ENCODE assay signal across 22 cellular contexts in genomic region chr17:43434902-43435319, GRCh38. TPM values are rescaled to one million over a fixed set of nuclear protein-coding genes. Genes with fewer than 3 reads are reported as not detected.
DNase-seq lines count a peak whose midpoint lies in the region; ATAC-seq and TF ChIP-seq lines count a peak whose summit lies in the region.
"Had no signal": no experiment of that assay in that cellular context is flagged by ENCODE, and none has a peak within 500 bp of the region (broad histone marks: within the 10 kb centered on the region; RNA-seq: fewer than 3 reads in every experiment).

No MANE protein-coding gene starts in this region.

- no peak overlapping the region for H2AK9ac ChIP-seq in IMR-90 (replicated peaks; ENCODE audit: low read depth, low read length, poor library complexity)

- H3K4me3 ChIP-seq in IMR-90 (ENCODE audit: insufficient read depth, low read depth, low read length) (no peak overlapping the region), RWPE2 (ENCODE audit: severe bottlenecking) (no peak overlapping the region), epithelial cell of proximal tubule (ENCODE audit: low read depth, low read length) (no peak overlapping the region), parathyroid adenoma (ENCODE audit: low read depth, low read length) (no peak overlapping the region)
- H3K4me3 ChIP-seq in effector memory CD4-positive, alpha-beta T cell (ENCODE audit: insufficient read depth, low read depth, low read length, poor library complexity, severe bottlenecking): no peak overlapping the region
- H3K4me3 ChIP-seq: esophagus muscularis mucosa, gastrocnemius medialis, spleen, upper lobe of right lung had no signal

- no peak overlapping the region for H2BK20ac ChIP-seq in IMR-90 (ENCODE audit: low read depth, low read length)

- TF ChIP-seq CTCF in IMR-90 (conservative IDR thresholded peaks at IDR 0.05; ENCODE audit: low read depth, low read length): no peak
- TF ChIP-seq CTCF in RWPE2 (IDR thresholded peaks at IDR 0.05; ENCODE audit: poor library complexity, severe bottlenecking): no peak
- no peak for TF ChIP-seq CTCF in epithelial cell of proximal tubule (conservative IDR thresholded peaks at IDR 0.05; ENCODE audit: low read depth, low read length)
- no peak for TF ChIP-seq CTCF in parathyroid adenoma (IDR thresholded peaks at IDR 0.05)

- TF ChIP-seq RAD21 in IMR-90 (IDR thresholded peaks at IDR 0.05; ENCODE audit: low read length): no peak

- no peak overlapping the region for H3K4ac ChIP-seq in IMR-90 (ENCODE audit: low read depth, low read length)

- no peak overlapping the region for H3K18ac ChIP-seq in IMR-90 (ENCODE audit: low read depth, low read length)

- CTCF ChIA-PET in IMR-90 (lab: Yijun Ruan, JAX): no interaction called here

- H2BK15ac ChIP-seq in IMR-90 (ENCODE audit: low read depth, low read length): no peak overlapping the region

- no peak for ATAC-seq in IMR-90 (ENCODE audit: low read depth)
- ATAC-seq in RWPE2 (ENCODE audit: low read depth): peak; percentile 70
- ATAC-seq in HG02852 (IDR thresholded peaks at IDR 0.05; ENCODE audit: unreplicated experiment): no peak
- ATAC-seq in HG03025 (IDR thresholded peaks at IDR 0.05; ENCODE audit: low FRiP score, unreplicated experiment): no peak
- no peak for ATAC-seq in GM19324 (IDR thresholded peaks at IDR 0.05; ENCODE audit: low FRiP score, unreplicated experiment)
- ATAC-seq: gastrocnemius medialis; left cardiac atrium; stimulated activated naive CD8-positive, alpha-beta T cell treated with anti-CD3 and anti-CD28 coated beads, Interleukin-15, amount 100 ng/mL, for 72 hours; upper lobe of right lung had no signal

- H3K9me3 ChIP-seq in IMR-90 (ENCODE audit: control insufficient read depth, insufficient read depth, low read length) (no peaks in the 10 kb centered on the region), RWPE2 (ENCODE audit: severe bottlenecking) (no peaks in the 10 kb centered on the region), parathyroid adenoma (ENCODE audit: control insufficient read depth, low read length) (no peaks in the 10 kb centered on the region)
- H3K9me3 ChIP-seq in effector memory CD4-positive, alpha-beta T cell (ENCODE audit: control insufficient read depth, low read length): no peaks in the 10 kb centered on the region
- H3K9me3 ChIP-seq: esophagus muscularis mucosa, gastrocnemius medialis, spleen, upper lobe of right lung had no signal

- H3K36me3 ChIP-seq in IMR-90 (ENCODE audit: control insufficient read depth, insufficient read depth, low read length) (no peaks in the 10 kb centered on the region), RWPE2 (ENCODE audit: low read depth) (no peaks in the 10 kb centered on the region), parathyroid adenoma (ENCODE audit: control insufficient read depth, insufficient read depth, low read length) (no peaks in the 10 kb centered on the region)
- H3K36me3 ChIP-seq in effector memory CD4-positive, alpha-beta T cell (ENCODE audit: control insufficient read depth, insufficient read depth, low read length): no peaks in the 10 kb centered on the region
- H3K36me3 ChIP-seq: esophagus muscularis mucosa, gastrocnemius medialis, spleen, upper lobe of right lung had no signal

- no TSS peak for BruUV-seq in IMR-90 (replicated peaks; lab: Mats Ljungman, UMichigan)

- H3K27me3 ChIP-seq in IMR-90 (ENCODE audit: control insufficient read depth, insufficient read depth, low read length) (no peaks in the 10 kb centered on the region), RWPE2 (ENCODE audit: insufficient read depth, poor library complexity, severe bottlenecking) (no peaks in the 10 kb centered on the region), parathyroid adenoma (ENCODE audit: control insufficient read depth, insufficient read depth, low read length) (no peaks in the 10 kb centered on the region)
- H3K27me3 ChIP-seq in effector memory CD4-positive, alpha-beta T cell (replicated peaks; ENCODE audit: control insufficient read depth, insufficient read depth, low read length, poor library complexity, severe bottlenecking): no peaks in the 10 kb centered on the region
- H3K27me3 ChIP-seq: esophagus muscularis mucosa, upper lobe of right lung had no signal

- H2BK120ac ChIP-seq in IMR-90 (ENCODE audit: low read depth, low read length): no peak overlapping the region

- H3K4me2 ChIP-seq in IMR-90 (ENCODE audit: low read depth, low read length) (no peak overlapping the region), parathyroid adenoma (ENCODE audit: low read length) (no peak overlapping the region)

- H3K56ac ChIP-seq in IMR-90 (ENCODE audit: extremely low read depth, insufficient read depth, low read length): no peak overlapping the region

- intact Hi-C loops in IMR-90 (cut with micrococcal nuclease): no loop called here

- H3K23ac ChIP-seq in IMR-90 (ENCODE audit: low read depth, low read length): no peak overlapping the region

- WGBS in IMR-90 (ENCODE audit: extremely low coverage in 2 of 2, insufficient read length in 1 of 2), 2 experiments: 63% methylated on average over 1 of the region's 4 CpGs; no CpG with 5 or more reads in 1 of the 2 experiments

- H3K27ac ChIP-seq in IMR-90 (ENCODE audit: insufficient read depth, low read length) (no peak overlapping the region), RWPE2 (ENCODE audit: poor library complexity, severe bottlenecking) (peak overlapping the region; percentile 26), parathyroid adenoma (no peak overlapping the region)
- H3K27ac ChIP-seq in effector memory CD4-positive, alpha-beta T cell (ENCODE audit: insufficient read depth, low read length, poor library complexity, severe bottlenecking): no peak overlapping the region
- H3K27ac ChIP-seq: esophagus muscularis mucosa, gastrocnemius medialis, spleen, upper lobe of right lung had no signal

- H4K5ac ChIP-seq in IMR-90 (ENCODE audit: low read depth, low read length): no peak overlapping the region

- H4K91ac ChIP-seq in IMR-90 (ENCODE audit: insufficient read depth, low read depth, low read length): no peak overlapping the region

- H4K20me1 ChIP-seq in IMR-90 (ENCODE audit: insufficient read depth, low read length): no peaks in the 10 kb centered on the region

- no peaks in the 10 kb centered on the region for H3K79me1 ChIP-seq in IMR-90 (ENCODE audit: low read depth in 1 of 2, low read length in 2 of 2)

- H3K9ac ChIP-seq in IMR-90 (ENCODE audit: low read depth, low read length) (no peak overlapping the region), parathyroid adenoma (no peak overlapping the region)

- no peak for DNase-seq in IMR-90
- DNase-seq in RWPE2 (ENCODE audit: low spot score): no peak
- peak; percentile 87 for DNase-seq in epithelial cell of proximal tubule (ENCODE audit: low read depth)
- DNase-seq in effector memory CD4-positive, alpha-beta T cell: no peak
- DNase-seq: activated effector memory CD4-positive, alpha-beta T cell treated with anti-CD3 and anti-CD28 coated beads, Interleukin-2, amount 50 U/mL, for 16 hours; AML-193; central memory CD4-positive, alpha-beta T cell; EL; gastrocnemius medialis; left cardiac atrium; NCI-H1105; NCI-H524 treated with DMSO at 0.1 percent for 48 hours; SHP77 treated with DMSO at 0.1 percent for 48 hours; spleen; stimulated activated CD4-positive, alpha-beta T cell treated with anti-CD3 and anti-CD28 coated beads, Interleukin-4, amount 100 ng/mL, for 4 hours; stimulated activated naive CD8-positive, alpha-beta T cell treated with anti-CD3 and anti-CD28 coated beads, Interleukin-15, amount 100 ng/mL, for 72 hours; upper lobe of right lung had no signal

- no peak for TF ChIP-seq POLR2A in IMR-90 (IDR thresholded peaks at IDR 0.05; ENCODE audit: low read depth, low read length)

- dilution Hi-C loops in IMR-90 (cut with HindIII; ENCODE audit: low sequenced_read_pairs, unreplicated experiment): no loop called here

- in situ Hi-C loops in IMR-90 (cut with MboI; ENCODE audit: low sequenced_read_pairs): no loop called here

- 0 out of 2 replicates have a peak overlapping the region, but pooled peaks have one; percentile 16 for H2AK5ac ChIP-seq in IMR-90 (ENCODE audit: low read depth, low read length)

- H3K4me1 ChIP-seq in IMR-90 (ENCODE audit: control insufficient read depth, insufficient read depth, low read length) (peaks cover 9% of the 10 kb centered on the region), RWPE2 (ENCODE audit: insufficient read depth, poor library complexity, severe bottlenecking) (peaks cover 18% of the 10 kb centered on the region), parathyroid adenoma (peaks cover 5% of the 10 kb centered on the region)
- no peaks in the 10 kb centered on the region for H3K4me1 ChIP-seq in effector memory CD4-positive, alpha-beta T cell (ENCODE audit: control insufficient read depth, insufficient read depth, low read length, poor library complexity, severe bottlenecking)
- H3K4me1 ChIP-seq: gastrocnemius medialis had no signal

- no peaks in the 10 kb centered on the region for H3K79me2 ChIP-seq in parathyroid adenoma

- H3K14ac ChIP-seq in IMR-90 (replicated peaks; ENCODE audit: low read depth, low read length): no peak overlapping the region

- H3K9me1 ChIP-seq in IMR-90 (ENCODE audit: insufficient read depth, low read length): no peaks in the 10 kb centered on the region

- POLR2A ChIA-PET in IMR-90 (lab: Charles Lee; ENCODE audit: unreplicated experiment): no interaction called here

- no peak overlapping the region for H4K8ac ChIP-seq in IMR-90 (ENCODE audit: low read depth in 2 of 2, low read length in 2 of 2)

- no peak overlapping the region for H2BK5ac ChIP-seq in IMR-90 (ENCODE audit: low read depth, low read length, poor library complexity, severe bottlenecking)

- no peak overlapping the region for H2AFZ ChIP-seq in IMR-90 (replicated peaks; ENCODE audit: low read length, poor library complexity)
- H2AFZ ChIP-seq in parathyroid adenoma: peak overlapping the region; percentile 11

TF ChIP-seq in IMR-90, 13 proteins besides CTCF, POLR2A, EP300 and RAD21 (continues in another document):
- TF ChIP-seq FOS (IDR thresholded peaks at IDR 0.05; ENCODE audit: low read depth, low read length) (no peak), MXI1 (IDR thresholded peaks at IDR 0.05; ENCODE audit: borderline replicate concordance, low read depth, low read length) (no peak), BHLHE40 (IDR thresholded peaks at IDR 0.05; ENCODE audit: low read depth, low read length) (no peak)

RNA-seq across cellular contexts. Expression of gene ARL4D, which starts 36.1 kb away (rescaled TPM):
- 12.5 and 12.8 TPM in 2 replicates for total RNA-seq in IMR-90 (2012; rRNA removed)
- 25.5 and 30.7 TPM in 2 replicates for polyA plus RNA-seq in IMR-90 (2012; rRNA removed)
- polyA plus RNA-seq in IMR-90 (2012; cell fraction: cytosol; rRNA removed): 25.6 and 28.6 TPM in 2 replicates
- polyA plus RNA-seq in IMR-90 (2012; cell fraction: nucleus; rRNA removed; ENCODE audit: low replicate concordance): 8.6 and 16.0 TPM in 2 replicates
- total RNA-seq in epithelial cell of proximal tubule: 4.6 and 5.8 TPM in 2 replicates

RNA-seq across cellular contexts. Expression of gene DHX8, which starts 48.9 kb away (rescaled TPM):
- 50.0 TPM in 2 replicates for total RNA-seq in IMR-90 (2012; rRNA removed)
- 21.8 and 22.6 TPM in 2 replicates for polyA plus RNA-seq in IMR-90 (2012; rRNA removed)
- polyA plus RNA-seq in IMR-90 (2012; cell fraction: cytosol; rRNA removed): 8.8 and 12.4 TPM in 2 replicates
- polyA plus RNA-seq in IMR-90 (2012; cell fraction: nucleus; rRNA removed; ENCODE audit: low replicate concordance): 14.1 and 32.4 TPM in 2 replicates
- 25.8 and 26.6 TPM in 2 replicates for total RNA-seq in epithelial cell of proximal tubule
